In genomic region chr18:31685097-31686082, GRCh38 we compare ENCODE assay signal across 8 cellular contexts. TPM values are rescaled to one million over a fixed set of nuclear protein-coding genes. Genes with fewer than 3 reads are reported as not detected.
A peak's percentile ranks its signal among the peaks of the same experiment; 100 is the strongest.
DNase-seq lines count a peak whose midpoint lies in the region; ATAC-seq and TF ChIP-seq lines count a peak whose summit lies in the region.

No MANE protein-coding gene starts in this region.

- peaks cover 3% of the 10 kb centered on the region for H3K36me3 Mint-ChIP-seq in T-helper 1 cell treated with Interleukin-12 subunit alpha and Interleukin-12 subunit beta and Interleukin-4 antibody, amounts not matched to agents 30 μg/mL and 1 μg/mL, for 36 hours (ENCODE audit: low read depth)
- H3K36me3 Mint-ChIP-seq in MCF 10A (ENCODE audit: insufficient read depth, unreplicated experiment), result no peaks in the 10 kb centered on the region

- H3K4me3 ChIP-seq in iPS-18a (ENCODE audit: low read length) (peak overlapping the region; percentile 78), gastrocnemius medialis (peak overlapping the region; percentile 53 to 70 (median 60))

- TF ChIP-seq CTCF in MCF 10A (IDR thresholded peaks at IDR 0.05; ENCODE audit: unreplicated experiment), result peak; percentile 30
- peak in 4 of 5 experiments; percentile 16 to 64 (median 34) for TF ChIP-seq CTCF in gastrocnemius medialis (IDR thresholded peaks at IDR 0.05 in 4 of 5, conservative IDR thresholded peaks at IDR 0.05 in 1 of 5)

- peaks cover 59% of the 10 kb centered on the region for H3K27me3 Mint-ChIP-seq in T-helper 1 cell treated with Interleukin-12 subunit alpha and Interleukin-12 subunit beta and Interleukin-4 antibody, amounts not matched to agents 30 μg/mL and 1 μg/mL, for 36 hours (ENCODE audit: low read depth)
- no peaks in the 10 kb centered on the region for H3K27me3 Mint-ChIP-seq in MCF 10A (ENCODE audit: insufficient read depth, unreplicated experiment)

- DNase-seq in NCI-H187 (lab: John Stamatoyannopoulos, UW) (peak; percentile 42 to 68), NCI-H187 treated with DMSO at 0.1 percent for 48 hours (lab: John Stamatoyannopoulos, UW) (no peak), NCI-H1105 treated with DMSO at 0.1 percent for 48 hours (lab: John Stamatoyannopoulos, UW) (peak; percentile 89), MCF 10A (ENCODE audit: unreplicated experiment) (peak; percentile 75), gastrocnemius medialis (peak in 1 of 2 donors; percentile 29)

- intact Hi-C loops in MCF 10A (cut with micrococcal nuclease), result no loop called here
- intact Hi-C loops in gastrocnemius medialis (cut with DNase I; ENCODE audit: low total_unique reads), result loop anchor here (1.0 to 5.0 kb wide), 2 partner anchors 37 to 257 kb away; partner anchors contain the start of gene TRAPPC8

- H3K4me1 ChIP-seq in iPS-18a (ENCODE audit: control insufficient read depth, low read depth, low read length), result peaks cover 42% of the 10 kb centered on the region
- H3K4me1 ChIP-seq in gastrocnemius medialis, result peaks cover 6 to 8% of the 10 kb centered on the region in 2 donors

- H3K27ac ChIP-seq in iPS-18a (ENCODE audit: low read length), result peak overlapping the region; percentile 3
- H3K27ac ChIP-seq in gastrocnemius medialis, result peak overlapping the region; percentile 43 to 71 (median 52)

- POLR2A ChIA-PET in MCF 10A (lab: Yijun Ruan, JAX), result interaction anchor here (0.6 to 1.4 kb wide), 6 partner anchors 9 to 322 kb away, joined by 3 to 4 read pairs (median 3); no protein-coding TSS in a partner anchor

- TF ChIP-seq POLR2A in gastrocnemius medialis (IDR thresholded peaks at IDR 0.05), result peak; percentile 35 to 40

- CTCF ChIA-PET in MCF 10A (lab: Yijun Ruan, JAX), result interaction anchor here (0.6 to 2.5 kb wide), 11 partner anchors 8 to 635 kb away, joined by 3 to 8 read pairs (median 3); no protein-coding TSS in a partner anchor

- in situ Hi-C loops in gastrocnemius medialis (cut with MboI; ENCODE audit: low sequenced_read_pairs in 4 of 4), result no loop called here

- H3K27ac Mint-ChIP-seq in T-helper 1 cell treated with Interleukin-12 subunit alpha and Interleukin-12 subunit beta and Interleukin-4 antibody, amounts not matched to agents 30 μg/mL and 1 μg/mL, for 36 hours, result no peak overlapping the region
- no peak overlapping the region for H3K27ac Mint-ChIP-seq in MCF 10A (ENCODE audit: low read depth, unreplicated experiment)

- H3K9ac ChIP-seq in iPS-18a (ENCODE audit: low read length), result peak overlapping the region; percentile 52

- H3K4me3 Mint-ChIP-seq in T-helper 1 cell treated with Interleukin-12 subunit alpha and Interleukin-12 subunit beta and Interleukin-4 antibody, amounts not matched to agents 30 μg/mL and 1 μg/mL, for 36 hours, result peak overlapping the region; percentile 76
- peak overlapping the region; percentile 87 for H3K4me3 Mint-ChIP-seq in MCF 10A (ENCODE audit: unreplicated experiment)

- H3K9me3 Mint-ChIP-seq in T-helper 1 cell treated with Interleukin-12 subunit alpha and Interleukin-12 subunit beta and Interleukin-4 antibody, amounts not matched to agents 30 μg/mL and 1 μg/mL, for 36 hours, result no peaks in the 10 kb centered on the region
- H3K9me3 Mint-ChIP-seq in MCF 10A (ENCODE audit: unreplicated experiment), result no peaks in the 10 kb centered on the region

- ATAC-seq in HG02678 (IDR thresholded peaks at IDR 0.05; ENCODE audit: unreplicated experiment) (peak; percentile 70), gastrocnemius medialis (peak; percentile 86)

- H3K9me3 ChIP-seq in iPS-18a (ENCODE audit: control insufficient read depth, low read depth, low read length), result no peaks in the 10 kb centered on the region
- no peaks in the 10 kb centered on the region for H3K9me3 ChIP-seq in gastrocnemius medialis

- H3K27me3 ChIP-seq in iPS-18a (ENCODE audit: control insufficient read depth, insufficient read depth, low read length) (peaks cover 10% of the 10 kb centered on the region), gastrocnemius medialis (no peaks in the 10 kb centered on the region)

- H3K4me1 Mint-ChIP-seq in T-helper 1 cell treated with Interleukin-12 subunit alpha and Interleukin-12 subunit beta and Interleukin-4 antibody, amounts not matched to agents 30 μg/mL and 1 μg/mL, for 36 hours (ENCODE audit: low read depth), result peaks cover 9% of the 10 kb centered on the region
- peaks cover 24% of the 10 kb centered on the region for H3K4me1 Mint-ChIP-seq in MCF 10A (ENCODE audit: insufficient read depth, unreplicated experiment)

- TSS peak; percentile 45 for BruUV-seq in MCF 10A (replicated peaks; lab: Mats Ljungman, UMichigan)

- no peaks in the 10 kb centered on the region for H3K36me3 ChIP-seq in iPS-18a (ENCODE audit: control insufficient read depth, low read depth, low read length)
- no peaks in the 10 kb centered on the region for H3K36me3 ChIP-seq in gastrocnemius medialis

RNA-seq across cellular contexts. Expression of gene B4GALT6, which starts 1.0 kb away (rescaled TPM):
- total RNA-seq in MCF 10A (2022), result 6.0 and 14.5 TPM in 2 replicates
- total RNA-seq in gastrocnemius medialis, result 1 to 10 TPM in 3 of 4 donors, under 1 TPM in 1; 0.85 to 2.9 (median 1.9) TPM
